22 cellular contexts compared by ENCODE assay signal in genomic region chr4:20281453-20281852, GRCh38. TPM values are rescaled to one million over a fixed set of nuclear protein-coding genes. Genes with fewer than 3 reads are reported as not detected.
"Had no signal": no experiment of that assay in that cellular context is flagged by ENCODE, and none has a peak within 500 bp of the region (broad histone marks: within the 10 kb centered on the region; RNA-seq: fewer than 3 reads in every experiment).

No MANE protein-coding gene starts in this region.

- ATAC-seq: activated CD8-positive, alpha-beta T cell treated with anti-CD3 and anti-CD28 coated beads, Interleukin-2, amount 10 ng/mL, durations not matched to agents 7 days and 5 days; heart right ventricle; natural killer cell treated with Interleukin-12 subunit alpha and Interleukin-12 subunit beta and Interleukin-15 and Interleukin-18, amount 100 ng/mL, for 72 hours; stimulated activated naive B cell treated with anti-CD40 and anti-IgM and Interleukin-4, amounts not matched to agents 10 μg/mL and 1 μg/mL and 100 μg/mL, for 72 hours; T-cell had no signal

- DNase-seq: activated CD4-positive, alpha-beta T cell treated with anti-CD3 and anti-CD28 coated beads for 1 hour; activated CD4-positive, alpha-beta T cell treated with anti-CD3 and anti-CD28 coated beads, Interleukin-2, amount 50 U/mL, for 1 hour; activated CD8-positive, alpha-beta T cell treated with anti-CD3 and anti-CD28 coated beads, Interleukin-2, amount 10 ng/mL, durations not matched to agents 7 days and 5 days; activated naive CD4-positive, alpha-beta T cell; adrenal gland; cerebellar nuclear complex; heart right ventricle; left ventricle myocardium inferior; nucleus accumbens; retina; sigmoid colon; stimulated activated CD4-positive, alpha-beta T cell treated with anti-CD3 and anti-CD28 coated beads, Interleukin-2, amount 100 ng/mL, for 48 hours; stimulated activated CD8-positive, alpha-beta memory T cell treated with anti-CD3 and anti-CD28 coated beads, Interleukin-4, amount 100 ng/mL, for 48 hours; stimulated activated naive B cell treated with anti-CD40 and anti-IgM and Interleukin-4, amounts not matched to agents 10 μg/mL and 1 μg/mL and 100 μg/mL, for 72 hours; T-cell; WERI-Rb-1 had no signal

- H3K9me3 Mint-ChIP-seq: activated T-helper 1 cell treated with anti-CD3 and anti-CD28 coated beads, Interleukin-12 subunit alpha, Interleukin-12 subunit beta, Interleukin-2, Interleukin-4 antibody, amounts not matched to agents 30 ng/mL and 10 ng/mL and 1 ng/mL, durations not matched to agents 14 hours and 24 hours and 36 hours; stimulated activated naive B cell treated with anti-CD40 and anti-IgM and Interleukin-4, amounts not matched to agents 10 μg/mL and 1 μg/mL and 100 μg/mL, for 72 hours had no signal

- H3K27ac Mint-ChIP-seq: activated CD8-positive, alpha-beta T cell treated with anti-CD3 and anti-CD28 coated beads, Interleukin-2, amount 10 ng/mL, durations not matched to agents 7 days and 5 days; activated naive CD8-positive, alpha-beta T cell; activated T-helper 1 cell treated with anti-CD3 and anti-CD28 coated beads, Interleukin-12 subunit alpha, Interleukin-12 subunit beta, Interleukin-2, Interleukin-4 antibody, amounts not matched to agents 30 ng/mL and 10 ng/mL and 1 ng/mL, durations not matched to agents 14 hours and 24 hours and 36 hours; natural killer cell treated with Interleukin-12 subunit alpha and Interleukin-12 subunit beta and Interleukin-15 and Interleukin-18, amount 100 ng/mL, for 72 hours; stimulated activated naive B cell treated with anti-CD40 and anti-IgM and Interleukin-4, amounts not matched to agents 10 μg/mL and 1 μg/mL and 100 μg/mL, for 72 hours; T-cell; type B pancreatic cell had no signal

- H3K36me3 Mint-ChIP-seq: activated naive CD8-positive, alpha-beta T cell; natural killer cell treated with Interleukin-12 subunit alpha and Interleukin-12 subunit beta and Interleukin-15 and Interleukin-18, amount 100 ng/mL, for 72 hours; stimulated activated naive B cell treated with anti-CD40 and anti-IgM and Interleukin-4, amounts not matched to agents 10 μg/mL and 1 μg/mL and 100 μg/mL, for 72 hours; T-cell; type B pancreatic cell had no signal

- H3K4me3 Mint-ChIP-seq: activated CD8-positive, alpha-beta T cell treated with anti-CD3 and anti-CD28 coated beads, Interleukin-2, amount 10 ng/mL, durations not matched to agents 7 days and 5 days; activated naive CD8-positive, alpha-beta T cell; activated T-helper 1 cell treated with anti-CD3 and anti-CD28 coated beads, Interleukin-12 subunit alpha, Interleukin-12 subunit beta, Interleukin-2, Interleukin-4 antibody, amounts not matched to agents 30 ng/mL and 10 ng/mL and 1 ng/mL, durations not matched to agents 14 hours and 24 hours and 36 hours; natural killer cell treated with Interleukin-12 subunit alpha and Interleukin-12 subunit beta and Interleukin-15 and Interleukin-18, amount 100 ng/mL, for 72 hours; stimulated activated naive B cell treated with anti-CD40 and anti-IgM and Interleukin-4, amounts not matched to agents 10 μg/mL and 1 μg/mL and 100 μg/mL, for 72 hours; T-cell; type B pancreatic cell had no signal

- H3K4me1 Mint-ChIP-seq: stimulated activated naive B cell treated with anti-CD40 and anti-IgM and Interleukin-4, amounts not matched to agents 10 μg/mL and 1 μg/mL and 100 μg/mL, for 72 hours; T-cell had no signal

- FAIRE-seq: bronchial epithelial cell, TTC549 had no signal

- H3K27me3 Mint-ChIP-seq: activated naive CD8-positive, alpha-beta T cell; natural killer cell treated with Interleukin-12 subunit alpha and Interleukin-12 subunit beta and Interleukin-15 and Interleukin-18, amount 100 ng/mL, for 72 hours; stimulated activated naive B cell treated with anti-CD40 and anti-IgM and Interleukin-4, amounts not matched to agents 10 μg/mL and 1 μg/mL and 100 μg/mL, for 72 hours; T-cell; type B pancreatic cell had no signal

RNA-seq across cellular contexts. Expression of gene SLIT2, which starts 29.7 kb away (rescaled TPM):
- total RNA-seq: activated CD8-positive, alpha-beta T cell treated with anti-CD3 and anti-CD28 coated beads, Interleukin-2, amount 10 ng/mL, durations not matched to agents 7 days and 5 days; natural killer cell treated with Interleukin-12 subunit alpha and Interleukin-12 subunit beta and Interleukin-15 and Interleukin-18, amount 100 ng/mL, for 72 hours had no signal
